2 cellular contexts compared by ENCODE assay signal in genomic region chr10:100988166-100988565, GRCh38.
TF ChIP-seq lines count a peak whose summit lies in the region.

No MANE protein-coding gene starts in this region.

TF ChIP-seq in HEK293, 187 proteins besides CTCF, POLR2A, EP300 and RAD21 (continued from another document):
- TF ChIP-seq ZNF664 (tag by site-specific recombination; IDR thresholded peaks at IDR 0.05) (no peak), GFI1B (tag by site-specific recombination; IDR thresholded peaks at IDR 0.05) (no peak), ZNF792 (tag by site-specific recombination; IDR thresholded peaks at IDR 0.05) (no peak), ZNF501 (tag by site-specific recombination; IDR thresholded peaks at IDR 0.05) (no peak), GLIS2 (tag by site-specific recombination; IDR thresholded peaks at IDR 0.05) (no peak)
- TF ChIP-seq, protein P1, sequence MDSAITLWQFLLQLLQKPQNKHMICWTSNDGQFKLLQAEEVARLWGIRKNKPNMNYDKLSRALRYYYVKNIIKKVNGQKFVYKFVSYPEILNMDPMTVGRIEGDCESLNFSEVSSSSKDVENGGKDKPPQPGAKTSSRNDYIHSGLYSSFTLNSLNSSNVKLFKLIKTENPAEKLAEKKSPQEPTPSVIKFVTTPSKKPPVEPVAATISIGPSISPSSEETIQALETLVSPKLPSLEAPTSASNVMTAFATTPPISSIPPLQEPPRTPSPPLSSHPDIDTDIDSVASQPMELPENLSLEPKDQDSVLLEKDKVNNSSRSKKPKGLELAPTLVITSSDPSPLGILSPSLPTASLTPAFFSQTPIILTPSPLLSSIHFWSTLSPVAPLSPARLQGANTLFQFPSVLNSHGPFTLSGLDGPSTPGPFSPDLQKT (IDR thresholded peaks at IDR 0.05; ENCODE audit: borderline replicate concordance, low read depth, low read length) = no peak

TF ChIP-seq in WTC11, 78 proteins besides CTCF, POLR2A, EP300 and RAD21 (continued from another document):
- TF ChIP-seq, protein P2, sequence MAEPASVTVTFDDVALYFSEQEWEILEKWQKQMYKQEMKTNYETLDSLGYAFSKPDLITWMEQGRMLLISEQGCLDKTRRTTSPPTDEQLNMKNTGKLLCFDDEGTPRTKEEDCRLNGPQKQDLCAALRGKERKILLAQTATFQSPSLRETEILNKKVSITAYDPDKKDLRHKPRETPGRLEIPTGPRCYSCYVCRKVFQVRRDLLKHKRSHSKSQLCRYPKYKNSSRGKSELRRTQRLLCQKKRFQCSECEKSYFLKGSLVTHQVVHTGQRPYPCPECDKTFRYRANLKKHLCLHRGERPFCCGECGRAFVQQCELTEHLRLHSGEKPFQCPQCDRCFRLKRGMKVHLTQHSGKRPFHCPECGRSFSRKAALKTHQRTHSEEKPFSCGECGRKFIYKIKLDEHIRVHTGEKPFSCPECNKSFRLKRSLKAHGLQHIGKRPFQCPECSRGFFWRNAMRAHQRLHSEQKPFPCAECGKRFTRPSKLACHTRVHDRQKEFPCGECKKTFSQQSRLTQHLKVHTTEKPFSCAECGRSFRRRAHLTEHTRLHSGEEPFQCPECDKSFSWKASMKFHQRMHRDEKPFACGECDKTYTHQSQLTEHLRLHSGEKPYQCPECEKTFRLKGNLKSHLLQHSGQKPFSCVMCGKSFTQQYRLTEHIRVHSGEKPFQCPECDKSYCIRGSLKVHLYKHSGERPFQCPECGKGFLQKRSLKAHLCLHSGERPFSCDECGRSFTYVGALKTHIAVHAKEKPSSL (CRISPR knock-in tag; conservative IDR thresholded peaks at IDR 0.05) = no peak
- no peak for TF ChIP-seq CREB1 (CRISPR knock-in tag; IDR thresholded peaks at IDR 0.05)
- TF ChIP-seq SMAD3 (CRISPR knock-in tag; IDR thresholded peaks at IDR 0.05; ENCODE audit: borderline replicate concordance) = no peak
- TF ChIP-seq EMX1 (CRISPR knock-in tag; IDR thresholded peaks at IDR 0.05) = no peak
- no peak for TF ChIP-seq PREB (CRISPR knock-in tag; IDR thresholded peaks at IDR 0.05; ENCODE audit: borderline replicate concordance)
- no peak for TF ChIP-seq MAX (CRISPR knock-in tag; IDR thresholded peaks at IDR 0.05)
- TF ChIP-seq E2F4 (CRISPR knock-in tag; IDR thresholded peaks at IDR 0.05; ENCODE audit: borderline replicate concordance, low read depth) = no peak
